ENCODE assay signal across 35 cellular contexts in genomic region chr4:121702136-121702535, GRCh38.
"Had no signal": no experiment of that assay in that cellular context is flagged by ENCODE, and none has a peak within 500 bp of the region (broad histone marks: within the 10 kb centered on the region; RNA-seq: fewer than 3 reads in every experiment).

No MANE protein-coding gene starts in this region.

- DNase-seq: Karpas-422, Kasumi-1, MG63, MM.1S, MV-4-11, NCI-H1048, NCI-H1092, NCI-H1092 treated with DMSO at 0.1 percent for 48 hours, NCI-H1105, NCI-H1105 treated with DMSO at 0.1 percent for 48 hours, NCI-H1417, NCI-H1417 treated with DMSO at 0.1 percent for 48 hours, NCI-H1436, NCI-H1436 treated with DMSO at 0.1 percent for 48 hours, NCI-H146, NCI-H1694, NCI-H1694 treated with DMSO at 0.1 percent for 48 hours, NCI-H187, NCI-H187 treated with DMSO at 0.1 percent for 48 hours, NCI-H1930, NCI-H2029, NCI-H2029 treated with DMSO at 0.1 percent for 48 hours, NCI-H2081, NCI-H2081 treated with DMSO at 0.1 percent for 48 hours, NCI-H2107, NCI-H2171, NCI-H2171 treated with DMSO at 0.1 percent for 48 hours, NCI-H2227 treated with DMSO at 0.1 percent for 48 hours, NCI-H226, NCI-H345, NCI-H446, NCI-H446 treated with DMSO at 0.1 percent for 48 hours, NCI-H510A, NCI-H510A treated with DMSO at 0.1 percent for 48 hours, NCI-H524 had no signal

- H3K9me3 ChIP-seq: MG63 had no signal

- H3K36me3 ChIP-seq: MG63 had no signal

- H3K4me3 ChIP-seq: MG63 had no signal

- H3K27me3 ChIP-seq: MG63 had no signal
